ENCODE assay signal across 1 cellular context in the genomic region with DNA sequence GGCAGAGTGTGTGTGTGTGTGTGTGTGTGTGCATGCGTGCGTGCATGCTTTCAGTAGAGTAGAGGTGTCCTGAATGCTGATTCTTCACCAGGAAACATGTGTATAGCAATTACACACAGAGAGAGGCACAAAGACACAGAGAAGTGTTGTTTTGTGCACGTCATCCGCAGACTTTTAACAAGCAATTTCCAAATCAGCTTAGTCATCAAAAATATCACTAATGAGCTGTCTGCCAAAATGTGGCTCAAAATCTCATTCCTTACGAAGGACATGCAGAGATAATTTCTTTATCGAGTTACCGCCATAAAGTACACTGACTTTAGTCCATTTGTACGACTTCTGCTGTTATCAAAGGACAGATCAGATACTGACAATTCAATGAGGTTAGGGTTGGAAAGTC.
TF ChIP-seq lines count a peak whose summit lies in the region.

No MANE protein-coding gene starts in this region.

TF ChIP-seq in GM23338, 12 proteins besides CTCF, POLR2A, EP300 and RAD21 (continued from another document):
- no peak for TF ChIP-seq REST (IDR thresholded peaks at IDR 0.05; ENCODE audit: unreplicated experiment)
- TF ChIP-seq STAT1 (IDR thresholded peaks at IDR 0.05; ENCODE audit: unreplicated experiment): no peak
- TF ChIP-seq JUNB (IDR thresholded peaks at IDR 0.05; ENCODE audit: unreplicated experiment): no peak
- no peak for TF ChIP-seq ZNF331 (CRISPR knock-in tag; IDR thresholded peaks at IDR 0.05; ENCODE audit: low read depth)
- no peak for TF ChIP-seq ZNF462 (CRISPR knock-in tag; IDR thresholded peaks at IDR 0.05)
- TF ChIP-seq CREB1 (CRISPR knock-in tag; IDR thresholded peaks at IDR 0.05; ENCODE audit: low read depth): no peak
